1 cellular context compared by ENCODE assay signal in the genomic region with DNA sequence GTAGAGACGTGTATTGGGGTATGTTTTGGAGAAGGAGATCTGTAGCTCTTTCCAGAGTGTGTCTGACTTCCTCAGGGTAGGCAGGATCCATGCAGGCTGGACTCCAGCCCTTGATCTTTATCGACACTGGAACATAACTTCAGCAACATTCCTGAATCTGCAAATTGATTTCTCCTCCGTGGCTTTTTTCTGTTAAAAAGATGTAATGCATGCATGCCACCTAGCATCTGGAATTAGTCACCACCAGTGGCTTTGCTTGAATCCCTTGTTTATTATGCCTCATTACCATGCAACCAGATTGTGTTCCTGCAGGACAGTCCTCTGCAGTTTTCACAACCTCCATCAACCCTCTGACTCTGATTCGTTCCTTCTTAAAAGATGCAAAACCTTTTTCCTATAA.
TF ChIP-seq lines count a peak whose summit lies in the region.

No MANE protein-coding gene starts in this region.

TF ChIP-seq in K562, 482 proteins besides CTCF, POLR2A, EP300 and RAD21 (continued from another document):
- TF ChIP-seq, protein P1, sequence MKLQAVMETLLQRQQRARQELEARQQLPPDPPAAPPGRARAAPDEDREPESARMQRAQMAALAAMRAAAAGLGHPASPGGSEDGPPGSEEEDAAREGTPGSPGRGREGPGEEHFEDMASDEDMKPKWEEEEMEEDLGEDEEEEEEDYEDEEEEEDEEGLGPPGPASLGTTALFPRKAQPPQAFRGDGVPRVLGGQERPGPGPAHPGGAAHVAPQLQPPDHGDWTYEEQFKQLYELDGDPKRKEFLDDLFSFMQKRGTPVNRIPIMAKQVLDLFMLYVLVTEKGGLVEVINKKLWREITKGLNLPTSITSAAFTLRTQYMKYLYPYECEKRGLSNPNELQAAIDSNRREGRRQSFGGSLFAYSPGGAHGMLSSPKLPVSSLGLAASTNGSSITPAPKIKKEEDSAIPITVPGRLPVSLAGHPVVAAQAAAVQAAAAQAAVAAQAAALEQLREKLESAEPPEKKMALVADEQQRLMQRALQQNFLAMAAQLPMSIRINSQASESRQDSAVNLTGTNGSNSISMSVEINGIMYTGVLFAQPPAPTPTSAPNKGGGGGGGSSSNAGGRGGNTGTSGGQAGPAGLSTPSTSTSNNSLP (IDR thresholded peaks at IDR 0.05; ENCODE audit: borderline replicate concordance, low read depth, low read length) = no peak
- TF ChIP-seq ZKSCAN8 (CRISPR knock-in tag; IDR thresholded peaks at IDR 0.05) (no peak), DDX20 (tag; IDR thresholded peaks at IDR 0.05; ENCODE audit: low read depth) (no peak), ARID1B (IDR thresholded peaks at IDR 0.05) (no peak), ESRRA (IDR thresholded peaks at IDR 0.05; ENCODE audit: borderline replicate concordance, low read depth) (no peak), ZFP1 (CRISPR knock-in tag; IDR thresholded peaks at IDR 0.05) (no peak), HDGF (IDR thresholded peaks at IDR 0.05) (no peak), STAG1 (CRISPR knock-in tag; IDR thresholded peaks at IDR 0.05; ENCODE audit: borderline replicate concordance) (no peak)
- TF ChIP-seq, protein P2, sequence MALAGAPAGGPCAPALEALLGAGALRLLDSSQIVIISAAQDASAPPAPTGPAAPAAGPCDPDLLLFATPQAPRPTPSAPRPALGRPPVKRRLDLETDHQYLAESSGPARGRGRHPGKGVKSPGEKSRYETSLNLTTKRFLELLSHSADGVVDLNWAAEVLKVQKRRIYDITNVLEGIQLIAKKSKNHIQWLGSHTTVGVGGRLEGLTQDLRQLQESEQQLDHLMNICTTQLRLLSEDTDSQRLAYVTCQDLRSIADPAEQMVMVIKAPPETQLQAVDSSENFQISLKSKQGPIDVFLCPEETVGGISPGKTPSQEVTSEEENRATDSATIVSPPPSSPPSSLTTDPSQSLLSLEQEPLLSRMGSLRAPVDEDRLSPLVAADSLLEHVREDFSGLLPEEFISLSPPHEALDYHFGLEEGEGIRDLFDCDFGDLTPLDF (CRISPR knock-in tag; IDR thresholded peaks at IDR 0.05) = no peak
